Comparison of ENCODE assay signal across 16 cellular contexts in genomic region chr9:134525841-134526797, GRCh38.
DNase-seq lines count a peak whose midpoint lies in the region; ATAC-seq and TF ChIP-seq lines count a peak whose summit lies in the region.
"Had no signal": no experiment of that assay in that cellular context is flagged by ENCODE, and none has a peak within 500 bp of the region (broad histone marks: within the 10 kb centered on the region; RNA-seq: fewer than 3 reads in every experiment).

No MANE protein-coding gene starts in this region.

- no peaks in the 10 kb centered on the region for H4K20me1 ChIP-seq in IMR-90 (ENCODE audit: insufficient read depth, low read length)

- TF ChIP-seq POLR2A in IMR-90 (IDR thresholded peaks at IDR 0.05; ENCODE audit: low read depth, low read length) (no peak), gastroesophageal sphincter (IDR thresholded peaks at IDR 0.05) (no peak)

- H3K4me3 ChIP-seq in AG04449 (ENCODE audit: low read depth, low read length) (no peak overlapping the region), IMR-90 (ENCODE audit: insufficient read depth, low read depth, low read length) (no peak overlapping the region), gastroesophageal sphincter (no peak overlapping the region), neuronal stem cell (ENCODE audit: low read length in 2 of 2) (no peak overlapping the region), BE2C (ENCODE audit: low read depth, low read length) (no peak overlapping the region)
- H3K4me3 ChIP-seq: GM12878 had no signal

- H3K36me3 ChIP-seq in IMR-90 (ENCODE audit: control insufficient read depth, insufficient read depth, low read length) (no peaks in the 10 kb centered on the region), gastroesophageal sphincter (no peaks in the 10 kb centered on the region), neuronal stem cell (replicated peaks in 1 of 2; ENCODE audit: control insufficient read depth in 2 of 2, insufficient read depth in 2 of 2, low read length in 2 of 2) (no peaks in the 10 kb centered on the region), BE2C (no peaks in the 10 kb centered on the region)

- no peak overlapping the region for H3K9ac ChIP-seq in IMR-90 (ENCODE audit: low read depth, low read length)
- H3K9ac ChIP-seq in neuronal stem cell (ENCODE audit: low read depth, low read length, poor library complexity): no peak overlapping the region
- H3K9ac ChIP-seq: SK-N-SH had no signal

- H2BK5ac ChIP-seq in IMR-90 (ENCODE audit: low read depth, low read length, poor library complexity, severe bottlenecking) (no peak overlapping the region), neuronal stem cell (ENCODE audit: low read length) (no peak overlapping the region)

- no peak overlapping the region for H3K14ac ChIP-seq in IMR-90 (replicated peaks; ENCODE audit: low read depth, low read length)
- H3K14ac ChIP-seq in neuronal stem cell (ENCODE audit: low read length): no peak overlapping the region

- H2AK9ac ChIP-seq in IMR-90 (replicated peaks; ENCODE audit: low read depth, low read length, poor library complexity): no peak overlapping the region

- intact Hi-C loops in IMR-90 (cut with micrococcal nuclease): no loop called here

- H4K8ac ChIP-seq in IMR-90 (ENCODE audit: low read depth in 2 of 2, low read length in 2 of 2) (no peak overlapping the region), neuronal stem cell (ENCODE audit: low read depth, low read length) (no peak overlapping the region)

- POLR2A ChIA-PET in AG04449 (lab: Yijun Ruan, JAX) (no interaction called here), IMR-90 (lab: Charles Lee; ENCODE audit: unreplicated experiment) (no interaction called here)

- no TSS peak for BruUV-seq in IMR-90 (replicated peaks; lab: Mats Ljungman, UMichigan)

- CTCF ChIA-PET in AG04449 (lab: Yijun Ruan, JAX): interaction anchor here (1.2 kb wide), 1 partner anchor 12 kb away, joined by 3 read pairs; no protein-coding TSS in a partner anchor
- CTCF ChIA-PET in IMR-90 (lab: Yijun Ruan, JAX): interaction anchor here (0.7 kb wide), 1 partner anchor 54 kb away, joined by 3 read pairs; no protein-coding TSS in a partner anchor

- H3K79me1 ChIP-seq in IMR-90 (ENCODE audit: low read depth in 1 of 2, low read length in 2 of 2) (no peaks in the 10 kb centered on the region), neuronal stem cell (ENCODE audit: low read depth, low read length) (no peaks in the 10 kb centered on the region)

- H3K9me3 ChIP-seq in IMR-90 (ENCODE audit: control insufficient read depth, insufficient read depth, low read length): peaks cover 13% of the 10 kb centered on the region
- peaks cover 0 to 17% (median 0%) of the 10 kb centered on the region in 3 donors for H3K9me3 ChIP-seq in gastroesophageal sphincter
- H3K9me3 ChIP-seq in neuronal stem cell (replicated peaks in 1 of 2; ENCODE audit: control insufficient read depth in 2 of 2, insufficient read depth in 1 of 2, low read depth in 1 of 2, low read length in 2 of 2): peaks cover 5 to 9% of the 10 kb centered on the region in 2 donors
- H3K9me3 ChIP-seq in BE2C: peaks cover 2% of the 10 kb centered on the region; the same call in 1 of the 2 replicates

- no peak overlapping the region for H2BK12ac ChIP-seq in neuronal stem cell (ENCODE audit: low read length)

- DNase-seq in AG04449 (ENCODE audit: low read depth, low spot score) (no peak), IMR-90 (no peak), neuronal stem cell (ENCODE audit: low spot score) (no peak), BE2C (no peak), GM13976 (ENCODE audit: low spot score) (no peak)
- DNase-seq: activated CD8-positive, alpha-beta memory T cell treated with anti-CD3 and anti-CD28 coated beads, Interleukin-2, amount 50 U/mL, for 48 hours; cortex of kidney; Kasumi-1; NCI-H2107; SK-N-SH had no signal

- TF ChIP-seq CTCF in AG04449 (IDR thresholded peaks at IDR 0.05; ENCODE audit: insufficient read depth, low read length, missing control alignments) (peak; percentile 22), IMR-90 (conservative IDR thresholded peaks at IDR 0.05; ENCODE audit: low read depth, low read length) (no peak), gastroesophageal sphincter (IDR thresholded peaks at IDR 0.05) (no peak), BE2C (IDR thresholded peaks at IDR 0.05; ENCODE audit: low read depth, low read length) (no peak), GM13976 (IDR thresholded peaks at IDR 0.05; ENCODE audit: borderline replicate concordance, control extremely low read depth, extremely low read depth, insufficient read depth, missing control alignments) (no peak)

- H3K56ac ChIP-seq in IMR-90 (ENCODE audit: extremely low read depth, insufficient read depth, low read length): no peak overlapping the region

- H4K91ac ChIP-seq in IMR-90 (ENCODE audit: insufficient read depth, low read depth, low read length) (no peak overlapping the region), neuronal stem cell (ENCODE audit: low read depth, low read length, poor library complexity) (no peak overlapping the region)

- H3K4ac ChIP-seq in IMR-90 (ENCODE audit: low read depth, low read length): peak overlapping the region; percentile 35; the same call in 1 of the 2 replicates
- H3K4ac ChIP-seq in neuronal stem cell (ENCODE audit: low read length): no peak overlapping the region

- H3K4me2 ChIP-seq in IMR-90 (ENCODE audit: low read depth, low read length) (no peak overlapping the region), neuronal stem cell (ENCODE audit: insufficient read depth, low read length, poor library complexity, severe bottlenecking) (no peak overlapping the region)
- H3K4me2 ChIP-seq: SK-N-SH had no signal

- WGBS in IMR-90 (ENCODE audit: extremely low coverage in 2 of 2, insufficient read length in 1 of 2), 2 experiments: 35% methylated on average over 7 of the region's 28 CpGs; no CpG with 5 or more reads in 1 of the 2 experiments
- 73 to 85% methylated on average over 8 to 12 of the region's 28 CpGs for WGBS in gastroesophageal sphincter (ENCODE audit: low coverage in 1 of 2), 2 donors
- WGBS in neuronal stem cell (ENCODE audit: extremely low coverage in 2 of 2, insufficient read length in 2 of 2, insufficient replicate concordance in 1 of 2), 2 donors: no CpG with 5 or more reads among the region's 28 CpGs

- H3K4me1 ChIP-seq in IMR-90 (ENCODE audit: control insufficient read depth, insufficient read depth, low read length) (no peaks in the 10 kb centered on the region), gastroesophageal sphincter (no peaks in the 10 kb centered on the region), neuronal stem cell (ENCODE audit: control insufficient read depth in 2 of 2, insufficient read depth in 1 of 2, low read depth in 1 of 2, low read length in 2 of 2) (no peaks in the 10 kb centered on the region), BE2C (no peaks in the 10 kb centered on the region)

- TF ChIP-seq RAD21 in IMR-90 (IDR thresholded peaks at IDR 0.05; ENCODE audit: low read length): no peak

- ATAC-seq in IMR-90 (ENCODE audit: low read depth) (no peak; the same call in 1 of the 2 replicates), gastroesophageal sphincter (peak; percentile 79), HG02938 (IDR thresholded peaks at IDR 0.05; ENCODE audit: unreplicated experiment) (no peak), HG03045 (IDR thresholded peaks at IDR 0.05; ENCODE audit: unreplicated experiment) (no peak)
- ATAC-seq: GM12878; naive thymus-derived CD8-positive, alpha-beta T cell had no signal

- H3K27ac ChIP-seq in IMR-90 (ENCODE audit: insufficient read depth, low read length) (no peak overlapping the region), gastroesophageal sphincter (peak overlapping the region in 3 of 4 donors; percentile 36 to 54 (median 42)), neuronal stem cell (replicated peaks; ENCODE audit: low read length) (no peak overlapping the region)
- H3K27ac ChIP-seq: HL-60 had no signal

- H2AFZ ChIP-seq in IMR-90 (replicated peaks; ENCODE audit: low read length, poor library complexity) (peak overlapping the region; percentile 1), neuronal stem cell (ENCODE audit: low read length) (no peak overlapping the region)

- H3K9me1 ChIP-seq in IMR-90 (ENCODE audit: insufficient read depth, low read length): no peaks in the 10 kb centered on the region

- H3K23ac ChIP-seq in IMR-90 (ENCODE audit: low read depth, low read length) (no peak overlapping the region), neuronal stem cell (ENCODE audit: low read depth, low read length, poor library complexity) (no peak overlapping the region)

- H2BK20ac ChIP-seq in IMR-90 (ENCODE audit: low read depth, low read length): no peak overlapping the region

- in situ Hi-C loops in IMR-90 (cut with MboI; ENCODE audit: low sequenced_read_pairs): no loop called here
- in situ Hi-C loops in GM13976 (cut with MboI; ENCODE audit: low sequenced_read_pairs, unreplicated experiment): no loop called here

- dilution Hi-C loops in IMR-90 (cut with HindIII; ENCODE audit: low sequenced_read_pairs, unreplicated experiment): no loop called here

- no peak overlapping the region for H3K18ac ChIP-seq in IMR-90 (ENCODE audit: low read depth, low read length)
- H3K18ac ChIP-seq in neuronal stem cell (ENCODE audit: low read length): peak overlapping the region; percentile 64

- H3K27me3 ChIP-seq in IMR-90 (ENCODE audit: control insufficient read depth, insufficient read depth, low read length) (peaks cover 8% of the 10 kb centered on the region), gastroesophageal sphincter (peaks cover 11% of the 10 kb centered on the region), neuronal stem cell (ENCODE audit: control insufficient read depth in 3 of 3, insufficient read depth in 3 of 3, low read depth in 1 of 3, low read length in 3 of 3) (no peaks in the 10 kb centered on the region), BE2C (no peaks in the 10 kb centered on the region)

- no peak for TF ChIP-seq EP300 in gastroesophageal sphincter (IDR thresholded peaks at IDR 0.05)

- H2AK5ac ChIP-seq in IMR-90 (ENCODE audit: low read depth, low read length) (no peak overlapping the region), neuronal stem cell (ENCODE audit: low read depth, low read length) (peak overlapping the region; percentile 44)

- H2BK120ac ChIP-seq in IMR-90 (ENCODE audit: low read depth, low read length) (0 out of 2 replicates have a peak overlapping the region, but pooled peaks have one; percentile 15), neuronal stem cell (ENCODE audit: low read depth, low read length) (no peak overlapping the region)

- H4K5ac ChIP-seq in IMR-90 (ENCODE audit: low read depth, low read length): no peak overlapping the region

- no peak overlapping the region for H2BK15ac ChIP-seq in IMR-90 (ENCODE audit: low read depth, low read length)
- peak overlapping the region; percentile 64 for H2BK15ac ChIP-seq in neuronal stem cell (ENCODE audit: low read length)

TF ChIP-seq in IMR-90, 13 proteins besides CTCF, POLR2A, EP300 and RAD21 (continues in another document):
- TF ChIP-seq MXI1 (IDR thresholded peaks at IDR 0.05; ENCODE audit: borderline replicate concordance, low read depth, low read length): no peak

Comparison
In these comparisons a context has a peak if more than half of its experiments do, and no peak if none do; other contexts are left out.
1. H3K27ac ChIP-seq: peak in gastroesophageal sphincter (3 of 4); none in IMR-90 (single experiment) and neuronal stem cell (single experiment).